In the genomic region with DNA sequence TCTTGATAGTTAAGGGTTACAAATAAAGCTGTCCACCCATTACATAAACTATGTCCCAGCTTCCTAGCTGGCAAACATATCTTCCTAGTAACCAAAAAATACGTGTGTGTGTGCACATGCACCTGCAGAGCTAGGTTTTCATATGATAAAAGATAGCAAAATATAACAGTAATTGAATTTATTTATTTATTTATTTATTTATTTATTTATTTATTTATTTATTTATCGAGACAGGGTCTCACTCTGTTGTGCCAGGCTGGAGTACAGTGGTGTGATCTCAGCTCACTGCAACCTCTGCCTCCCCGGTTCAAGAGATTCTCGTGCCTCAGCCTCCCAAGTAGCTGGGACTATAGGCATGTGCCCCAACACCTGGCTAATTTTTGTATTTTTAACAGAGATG, we compare ENCODE assay signal across 1 cellular context.
TF ChIP-seq lines count a peak whose summit lies in the region.

No MANE protein-coding gene starts in this region.

TF ChIP-seq in A549, 52 proteins besides CTCF, POLR2A, EP300 and RAD21:
- peak; percentile 72 for TF ChIP-seq ZC3H11A (IDR thresholded peaks at IDR 0.05)
